1 cellular context compared by ENCODE assay signal in genomic region chr14:102323102-102323501, GRCh38.
TF ChIP-seq lines count a peak whose summit lies in the region.

No MANE protein-coding gene starts in this region.

TF ChIP-seq in HepG2, 621 proteins besides CTCF, POLR2A, EP300 and RAD21:
- TF ChIP-seq ZNF567 (CRISPR knock-in tag; IDR thresholded peaks at IDR 0.05; ENCODE audit: borderline replicate concordance) (0 out of 2 replicates have a peak, but pooled peaks have one; percentile 2), KMT2A (CRISPR knock-in tag; IDR thresholded peaks at IDR 0.05) (0 out of 2 replicates have a peak, but pooled peaks have one; percentile 26), ZNF556 (CRISPR knock-in tag; IDR thresholded peaks at IDR 0.05; ENCODE audit: borderline replicate concordance) (no peak), GATAD2A (CRISPR knock-in tag; IDR thresholded peaks at IDR 0.05) (peak; percentile 50), LCORL (IDR thresholded peaks at IDR 0.05) (no peak), LCORL (CRISPR knock-in tag; IDR thresholded peaks at IDR 0.05) (0 out of 2 replicates have a peak, but pooled peaks have one; percentile 30), CEBPG (CRISPR knock-in tag; IDR thresholded peaks at IDR 0.05) (peak; percentile 44), MED1 (CRISPR knock-in tag; IDR thresholded peaks at IDR 0.05) (0 out of 2 replicates have a peak, but pooled peaks have one; percentile 5), CHD4 (IDR thresholded peaks at IDR 0.05; ENCODE audit: borderline replicate concordance, low read length) (peak; percentile 40; the same call in 1 of the 2 replicates), SAP130 (CRISPR knock-in tag; IDR thresholded peaks at IDR 0.05; ENCODE audit: low read depth) (peak; percentile 22; the same call in 1 of the 2 replicates), ZC3H4 (CRISPR knock-in tag; IDR thresholded peaks at IDR 0.05; ENCODE audit: borderline replicate concordance) (0 out of 2 replicates have a peak, but pooled peaks have one; percentile 52), PHF8 (CRISPR knock-in tag; IDR thresholded peaks at IDR 0.05) (0 out of 2 replicates have a peak, but pooled peaks have one; percentile 22), PATZ1 (CRISPR knock-in tag; IDR thresholded peaks at IDR 0.05) (0 out of 2 replicates have a peak, but pooled peaks have one; percentile 27), ELF3 (CRISPR knock-in tag; IDR thresholded peaks at IDR 0.05) (no peak), ZNF3 (CRISPR knock-in tag; IDR thresholded peaks at IDR 0.05) (no peak), SP2 (CRISPR knock-in tag; IDR thresholded peaks at IDR 0.05) (no peak), RBFOX2 (IDR thresholded peaks at IDR 0.05; ENCODE audit: low read depth, low read length) (peak; percentile 11; the same call in 1 of the 2 replicates), HIC2 (CRISPR knock-in tag; IDR thresholded peaks at IDR 0.05; ENCODE audit: low read depth) (peak; percentile 57; the same call in 1 of the 2 replicates), KAT8 (CRISPR knock-in tag; IDR thresholded peaks at IDR 0.05) (0 out of 2 replicates have a peak, but pooled peaks have one; percentile 33), ZBTB7B (CRISPR knock-in tag; IDR thresholded peaks at IDR 0.05) (peak; percentile 48; the same call in 1 of the 2 replicates), RXRA (CRISPR knock-in tag; IDR thresholded peaks at IDR 0.05) (no peak), TSC22D2 (CRISPR knock-in tag; IDR thresholded peaks at IDR 0.05; ENCODE audit: borderline replicate concordance) (0 out of 2 replicates have a peak, but pooled peaks have one; percentile 36), STAG1 (CRISPR knock-in tag; IDR thresholded peaks at IDR 0.05) (peak; percentile 39), MAZ (IDR thresholded peaks at IDR 0.05; ENCODE audit: borderline replicate concordance, low read depth, low read length) (no peak), MAZ (CRISPR knock-in tag; IDR thresholded peaks at IDR 0.05; ENCODE audit: low read depth) (no peak), SMC3 (IDR thresholded peaks at IDR 0.05; ENCODE audit: low read length) (peak; percentile 49; the same call in 1 of the 2 replicates), HDAC2 (CRISPR knock-in tag; IDR thresholded peaks at IDR 0.05) (0 out of 2 replicates have a peak, but pooled peaks have one; percentile 40)
- TF ChIP-seq, protein P1, sequence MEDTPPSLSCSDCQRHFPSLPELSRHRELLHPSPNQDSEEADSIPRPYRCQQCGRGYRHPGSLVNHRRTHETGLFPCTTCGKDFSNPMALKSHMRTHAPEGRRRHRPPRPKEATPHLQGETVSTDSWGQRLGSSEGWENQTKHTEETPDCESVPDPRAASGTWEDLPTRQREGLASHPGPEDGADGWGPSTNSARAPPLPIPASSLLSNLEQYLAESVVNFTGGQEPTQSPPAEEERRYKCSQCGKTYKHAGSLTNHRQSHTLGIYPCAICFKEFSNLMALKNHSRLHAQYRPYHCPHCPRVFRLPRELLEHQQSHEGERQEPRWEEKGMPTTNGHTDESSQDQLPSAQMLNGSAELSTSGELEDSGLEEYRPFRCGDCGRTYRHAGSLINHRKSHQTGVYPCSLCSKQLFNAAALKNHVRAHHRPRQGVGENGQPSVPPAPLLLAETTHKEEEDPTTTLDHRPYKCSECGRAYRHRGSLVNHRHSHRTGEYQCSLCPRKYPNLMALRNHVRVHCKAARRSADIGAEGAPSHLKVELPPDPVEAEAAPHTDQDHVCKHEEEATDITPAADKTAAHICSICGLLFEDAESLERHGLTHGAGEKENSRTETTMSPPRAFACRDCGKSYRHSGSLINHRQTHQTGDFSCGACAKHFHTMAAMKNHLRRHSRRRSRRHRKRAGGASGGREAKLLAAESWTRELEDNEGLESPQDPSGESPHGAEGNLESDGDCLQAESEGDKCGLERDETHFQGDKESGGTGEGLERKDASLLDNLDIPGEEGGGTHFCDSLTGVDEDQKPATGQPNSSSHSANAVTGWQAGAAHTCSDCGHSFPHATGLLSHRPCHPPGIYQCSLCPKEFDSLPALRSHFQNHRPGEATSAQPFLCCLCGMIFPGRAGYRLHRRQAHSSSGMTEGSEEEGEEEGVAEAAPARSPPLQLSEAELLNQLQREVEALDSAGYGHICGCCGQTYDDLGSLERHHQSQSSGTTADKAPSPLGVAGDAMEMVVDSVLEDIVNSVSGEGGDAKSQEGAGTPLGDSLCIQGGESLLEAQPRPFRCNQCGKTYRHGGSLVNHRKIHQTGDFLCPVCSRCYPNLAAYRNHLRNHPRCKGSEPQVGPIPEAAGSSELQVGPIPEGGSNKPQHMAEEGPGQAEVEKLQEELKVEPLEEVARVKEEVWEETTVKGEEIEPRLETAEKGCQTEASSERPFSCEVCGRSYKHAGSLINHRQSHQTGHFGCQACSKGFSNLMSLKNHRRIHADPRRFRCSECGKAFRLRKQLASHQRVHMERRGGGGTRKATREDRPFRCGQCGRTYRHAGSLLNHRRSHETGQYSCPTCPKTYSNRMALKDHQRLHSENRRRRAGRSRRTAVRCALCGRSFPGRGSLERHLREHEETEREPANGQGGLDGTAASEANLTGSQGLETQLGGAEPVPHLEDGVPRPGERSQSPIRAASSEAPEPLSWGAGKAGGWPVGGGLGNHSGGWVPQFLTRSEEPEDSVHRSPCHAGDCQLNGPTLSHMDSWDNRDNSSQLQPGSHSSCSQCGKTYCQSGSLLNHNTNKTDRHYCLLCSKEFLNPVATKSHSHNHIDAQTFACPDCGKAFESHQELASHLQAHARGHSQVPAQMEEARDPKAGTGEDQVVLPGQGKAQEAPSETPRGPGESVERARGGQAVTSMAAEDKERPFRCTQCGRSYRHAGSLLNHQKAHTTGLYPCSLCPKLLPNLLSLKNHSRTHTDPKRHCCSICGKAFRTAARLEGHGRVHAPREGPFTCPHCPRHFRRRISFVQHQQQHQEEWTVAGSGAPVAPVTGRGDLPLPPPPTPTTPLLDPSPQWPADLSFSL (CRISPR knock-in tag; IDR thresholded peaks at IDR 0.05) = no peak
- TF ChIP-seq, protein P2, sequence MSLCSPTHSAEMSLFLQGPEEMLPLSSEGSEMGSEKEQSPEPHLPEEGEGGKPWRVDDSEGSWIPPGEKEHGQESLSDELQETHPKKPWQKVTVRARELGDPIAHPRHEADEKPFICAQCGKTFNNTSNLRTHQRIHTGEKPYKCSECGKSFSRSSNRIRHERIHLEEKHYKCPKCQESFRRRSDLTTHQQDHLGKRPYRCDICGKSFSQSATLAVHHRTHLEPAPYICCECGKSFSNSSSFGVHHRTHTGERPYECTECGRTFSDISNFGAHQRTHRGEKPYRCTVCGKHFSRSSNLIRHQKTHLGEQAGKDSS (CRISPR knock-in tag; IDR thresholded peaks at IDR 0.05; ENCODE audit: borderline replicate concordance, low read depth) = no peak
